In genomic region chr1:89843279-89844121, GRCh38 we compare ENCODE assay signal across 8 cellular contexts. TPM values are rescaled to one million over a fixed set of nuclear protein-coding genes. Genes with fewer than 3 reads are reported as not detected.
DNase-seq lines count a peak whose midpoint lies in the region; ATAC-seq and TF ChIP-seq lines count a peak whose summit lies in the region.

No MANE protein-coding gene starts in this region.

- peaks cover 0 to 14% of the 10 kb centered on the region in 2 donors for H3K4me1 ChIP-seq in thoracic aorta (ENCODE audit: control insufficient read depth in 1 of 2, low read depth in 2 of 2)

- TF ChIP-seq CTCF in HL-60 (IDR thresholded peaks at IDR 0.05; ENCODE audit: insufficient read depth, low read length): no peak
- peak; percentile 44 for TF ChIP-seq CTCF in thoracic aorta (IDR thresholded peaks at IDR 0.05)

- no peaks in the 10 kb centered on the region for H3K36me3 ChIP-seq in thoracic aorta

- no peaks in the 10 kb centered on the region for H3K9me3 ChIP-seq in thoracic aorta

- DNase-seq in D341Med (ENCODE audit: low spot score) (peak; percentile 37), HL-60 (ENCODE audit: low read depth in 1 of 2, low spot score in 1 of 2) (peak; percentile 54 to 81), RPMI7951 (ENCODE audit: low read depth) (peak; percentile 68), foreskin melanocyte (peak; percentile 56), nucleus accumbens (lab: John Stamatoyannopoulos, UW) (peak in 52 of 56 donors; percentile 17 to 81 (median 60)), thoracic aorta (ENCODE audit: low spot score) (no peak)
- peak; percentile 69 for DNase-seq in activated effector memory CD4-positive, alpha-beta T cell treated with Interleukin-2 at 50 U/mL for 16 hours

- peak overlapping the region; percentile 75 for H3K27ac ChIP-seq in HL-60 (replicated peaks)
- peak overlapping the region; percentile 20 to 63 for H3K27ac ChIP-seq in thoracic aorta

- H3K27me3 ChIP-seq in HL-60 (ENCODE audit: insufficient read depth, poor library complexity, severe bottlenecking): no peaks in the 10 kb centered on the region
- H3K27me3 ChIP-seq in thoracic aorta (replicated peaks; ENCODE audit: insufficient read depth): no peaks in the 10 kb centered on the region

- ATAC-seq in GM19468 (IDR thresholded peaks at IDR 0.05; ENCODE audit: extremely low read depth, unreplicated experiment) (peak; percentile 42), thoracic aorta (ENCODE audit: insufficient number of reproducible peaks, low FRiP score, low read depth) (peak; percentile 83)

- H3K4me3 ChIP-seq in HL-60 (replicated peaks; ENCODE audit: insufficient read depth, low read length) (peak overlapping the region; percentile 63), thoracic aorta (peak overlapping the region; percentile 85)

RNA-seq across cellular contexts. Expression of gene LRRC8D, which starts 22.7 kb away (rescaled TPM):
- 14.6 and 18.0 TPM in 2 replicates for total RNA-seq in RPMI7951 (2014; rRNA removed; shearing (Covaris generic))
- total RNA-seq in thoracic aorta: 10 to 100 TPM in 1 of 2 donors, 1 to 10 TPM in 1; 8.8 to 10.7 TPM
